ENCODE assay signal across 21 cellular contexts in genomic region chr11:101706541-101706940, GRCh38.
DNase-seq lines count a peak whose midpoint lies in the region; ATAC-seq, FAIRE-seq and TF ChIP-seq lines count a peak whose summit lies in the region.
"Had no signal": no experiment of that assay in that cellular context is flagged by ENCODE, and none has a peak within 500 bp of the region (broad histone marks: within the 10 kb centered on the region; RNA-seq: fewer than 3 reads in every experiment).

No MANE protein-coding gene starts in this region.

- H3K9ac ChIP-seq in PC-3 (ENCODE audit: low read length) = peak overlapping the region; percentile 5; the same call in 1 of the 2 replicates

- TF ChIP-seq CTCF in BJ (IDR thresholded peaks at IDR 0.05; ENCODE audit: insufficient read depth, low read depth, low read length) (no peak), PC-3 (conservative IDR thresholded peaks at IDR 0.05; ENCODE audit: low read depth, low read length) (no peak), left lung (IDR thresholded peaks at IDR 0.05) (no peak), prostate gland (IDR thresholded peaks at IDR 0.05) (no peak), upper lobe of left lung (IDR thresholded peaks at IDR 0.05) (no peak)

- 80% methylated on average over 2 of the region's 2 CpGs for WGBS in prostate gland
- 70 to 71% methylated on average over 2 of the region's 2 CpGs for WGBS in upper lobe of left lung, 2 donors

- no peaks in the 10 kb centered on the region for H3K9me3 ChIP-seq in PC-3 (ENCODE audit: low read length)
- H3K9me3 ChIP-seq in left lung = peaks cover 0 to 3% of the 10 kb centered on the region in 2 donors
- no peaks in the 10 kb centered on the region for H3K9me3 ChIP-seq in prostate gland
- no peaks in the 10 kb centered on the region for H3K9me3 ChIP-seq in upper lobe of left lung
- H3K9me3 ChIP-seq: mucosa of descending colon had no signal

- H3K27me3 ChIP-seq in BJ (ENCODE audit: control insufficient read depth, insufficient read depth, low read length) (no peaks in the 10 kb centered on the region), PC-3 (ENCODE audit: low read length) (no peaks in the 10 kb centered on the region), left lung (no peaks in the 10 kb centered on the region), prostate gland (replicated peaks; ENCODE audit: insufficient read depth) (no peaks in the 10 kb centered on the region), upper lobe of left lung (no peaks in the 10 kb centered on the region)
- H3K27me3 ChIP-seq: heart right ventricle had no signal

- TF ChIP-seq EP300 in upper lobe of left lung (IDR thresholded peaks at IDR 0.05) = no peak

- H3K79me2 ChIP-seq in PC-3 (ENCODE audit: low read length) = no peaks in the 10 kb centered on the region

- BruUV-seq in PC-3 (replicated peaks; lab: Mats Ljungman, UMichigan) = no TSS peak

- POLR2A ChIA-PET in BJ (lab: Charles Lee) (no interaction called here), PC-3 (lab: Charles Lee; ENCODE audit: unreplicated experiment) (interaction anchor here (0.6 kb wide), 1 partner anchor 254 kb away, joined by 4 read pairs; no protein-coding TSS in a partner anchor)

- H3F3A ChIP-seq in PC-3 (ENCODE audit: low read length, unreplicated experiment) = no peaks in the 10 kb centered on the region

- H3K4me2 ChIP-seq in PC-3 (ENCODE audit: low read length) = peak overlapping the region; percentile 72

- CTCF ChIA-PET in BJ (lab: Yijun Ruan, JAX) (no interaction called here), PC-3 (lab: Charles Lee) (no interaction called here)

- no peaks in the 10 kb centered on the region for H3K36me3 ChIP-seq in BJ (ENCODE audit: control insufficient read depth, insufficient read depth, low read length)
- no peaks in the 10 kb centered on the region for H3K36me3 ChIP-seq in PC-3 (ENCODE audit: low read depth, low read length)
- H3K36me3 ChIP-seq in left lung = no peaks in the 10 kb centered on the region
- no peaks in the 10 kb centered on the region for H3K36me3 ChIP-seq in prostate gland
- H3K36me3 ChIP-seq in upper lobe of left lung = no peaks in the 10 kb centered on the region
- H3K36me3 ChIP-seq: heart right ventricle had no signal

- no peaks in the 10 kb centered on the region for H3K9me2 ChIP-seq in PC-3 (replicated peaks; ENCODE audit: low read length)

- peak; percentile 44 for DNase-seq in BJ (ENCODE audit: low read depth)
- peak; percentile 89 for DNase-seq in PC-3
- DNase-seq in left lung = no peak
- no peak for DNase-seq in RKO (ENCODE audit: low spot score)
- DNase-seq in prostate gland (ENCODE audit: low spot score) = no peak
- DNase-seq in upper lobe of left lung = no peak
- DNase-seq: activated CD4-positive, alpha-beta memory T cell treated with anti-CD3 and anti-CD28 coated beads, Interleukin-2, amount 10 ng/mL, durations not matched to agents 7 days and 5 days; activated naive CD8-positive, alpha-beta T cell treated with anti-CD3 and anti-CD28 coated beads, Interleukin-2, amount 10 ng/mL, durations not matched to agents 7 days and 5 days; activated T-cell treated with anti-CD3 and anti-CD28 coated beads, Interleukin-2, amount 50 U/mL, for 72 hours; AML-193; heart right ventricle; left cardiac atrium; mucosa of descending colon; NCI-H1092; NCI-H69; stimulated activated CD4-positive, alpha-beta T cell treated with anti-CD3 and anti-CD28 coated beads, Interleukin-4, amount 100 ng/mL, for 4 hours had no signal

- TF ChIP-seq POLR2A in prostate gland (IDR thresholded peaks at IDR 0.05) (no peak), upper lobe of left lung (IDR thresholded peaks at IDR 0.05) (no peak)

- H4K20me1 ChIP-seq in PC-3 (ENCODE audit: low read length) = no peaks in the 10 kb centered on the region

- H2AFZ ChIP-seq in PC-3 (ENCODE audit: low read length) = peak overlapping the region; percentile 48; the same call in 1 of the 2 replicates

- peak; percentile 91 for FAIRE-seq in endometrium (lab: Jason Lieb, UNC)
- FAIRE-seq: endothelial cell of umbilical vein, GM18507 had no signal

- H3K27ac ChIP-seq in PC-3 (ENCODE audit: low read length) (peak overlapping the region; percentile 44), left lung (no peak overlapping the region), prostate gland (no peak overlapping the region), upper lobe of left lung (no peak overlapping the region)
- H3K27ac ChIP-seq: heart right ventricle, VCaP had no signal

- H3K4me1 ChIP-seq in PC-3 (ENCODE audit: insufficient read depth, low read length) = peaks cover 20% of the 10 kb centered on the region
- no peaks in the 10 kb centered on the region for H3K4me1 ChIP-seq in left lung
- H3K4me1 ChIP-seq in prostate gland (replicated peaks) = no peaks in the 10 kb centered on the region
- no peaks in the 10 kb centered on the region for H3K4me1 ChIP-seq in upper lobe of left lung
- H3K4me1 ChIP-seq: heart right ventricle had no signal

- ATAC-seq in PC-3 = peak; percentile 100
- peak; percentile 64 for ATAC-seq in left lung
- ATAC-seq in HG03175 (IDR thresholded peaks at IDR 0.05; ENCODE audit: unreplicated experiment) = no peak
- ATAC-seq in upper lobe of left lung (ENCODE audit: low FRiP score in 2 of 2) = no peak
- ATAC-seq: activated T-cell treated with anti-CD3 and anti-CD28 coated beads, Interleukin-2, amount 50 U/mL, for 72 hours; heart right ventricle; left cardiac atrium; mucosa of descending colon had no signal

- intact Hi-C loops in PC-3 (cut with micrococcal nuclease) = no loop called here
- intact Hi-C loops in left lung (cut with DNase I) = no loop called here
- intact Hi-C loops in prostate gland (cut with DNase I) = no loop called here

- H3K4me3 ChIP-seq in BJ (ENCODE audit: low read depth, low read length) = no peak overlapping the region
- no peak overlapping the region; the same call in 1 of the 2 replicates for H3K4me3 ChIP-seq in PC-3 (ENCODE audit: low read length)
- H3K4me3 ChIP-seq in left lung = no peak overlapping the region
- no peak overlapping the region for H3K4me3 ChIP-seq in prostate gland
- H3K4me3 ChIP-seq in upper lobe of left lung = no peak overlapping the region
- H3K4me3 ChIP-seq: heart right ventricle, mucosa of descending colon had no signal

Comparison
In these comparisons a context has a peak if more than half of its experiments do, and no peak if none do; other contexts are left out.
1. DNase-seq: peak in BJ (single experiment) and PC-3 (single experiment); none in left lung (0 of 2), RKO (single experiment), prostate gland (single experiment) and upper lobe of left lung (0 of 2).
2. ATAC-seq: peak in PC-3 (single experiment) and left lung (single experiment); none in HG03175 (single experiment) and upper lobe of left lung (0 of 2).